In genomic region chr6:105669232-105669631, GRCh38 we compare ENCODE assay signal across 1 cellular context.
TF ChIP-seq lines count a peak whose summit lies in the region.

No MANE protein-coding gene starts in this region.

TF ChIP-seq in H1, 55 proteins besides CTCF, POLR2A, EP300 and RAD21:
- TF ChIP-seq JUN (IDR thresholded peaks at IDR 0.05; ENCODE audit: low read depth, low read length) (no peak), KDM1A (IDR thresholded peaks at IDR 0.05; ENCODE audit: borderline replicate concordance, low read length) (no peak), FOSL1 (IDR thresholded peaks at IDR 0.05; ENCODE audit: insufficient read depth, low read depth, low read length) (no peak), CREB1 (IDR thresholded peaks at IDR 0.05) (no peak), EZH2 (IDR thresholded peaks at IDR 0.05; ENCODE audit: low read depth, low read length, severe bottlenecking) (no peak), SUZ12 (IDR thresholded peaks at IDR 0.05; ENCODE audit: low read length) (no peak), KDM4A (IDR thresholded peaks at IDR 0.05; ENCODE audit: low read depth, low read length, severe bottlenecking) (no peak), POU5F1 (IDR thresholded peaks at IDR 0.05; ENCODE audit: low read depth, low read length) (no peak), CBX5 (IDR thresholded peaks at IDR 0.05; ENCODE audit: low read depth, low read length) (no peak), CHD7 (IDR thresholded peaks at IDR 0.05; ENCODE audit: insufficient replicate concordance, low read length) (no peak), RBBP5 (IDR thresholded peaks at IDR 0.05; ENCODE audit: borderline replicate concordance, low read depth, low read length) (no peak), KDM5A (IDR thresholded peaks at IDR 0.05; ENCODE audit: low read length) (no peak), HDAC2 (IDR thresholded peaks at IDR 0.05; ENCODE audit: borderline replicate concordance in 1 of 2, low read depth in 2 of 2, low read length in 2 of 2) (no peak), TBP (IDR thresholded peaks at IDR 0.05; ENCODE audit: low read depth, low read length) (no peak), MAX (IDR thresholded peaks at IDR 0.05) (no peak), RXRA (IDR thresholded peaks at IDR 0.05; ENCODE audit: insufficient read depth, low read depth, low read length) (no peak), NANOG (IDR thresholded peaks at IDR 0.05; ENCODE audit: insufficient read depth, low read depth, low read length, poor library complexity, severe bottlenecking) (no peak), CBX8 (IDR thresholded peaks at IDR 0.05; ENCODE audit: borderline replicate concordance, low read depth, low read length) (no peak), TCF12 (IDR thresholded peaks at IDR 0.05; ENCODE audit: low read depth, low read length) (no peak)
